29 cellular contexts compared by ENCODE assay signal in the genomic region with DNA sequence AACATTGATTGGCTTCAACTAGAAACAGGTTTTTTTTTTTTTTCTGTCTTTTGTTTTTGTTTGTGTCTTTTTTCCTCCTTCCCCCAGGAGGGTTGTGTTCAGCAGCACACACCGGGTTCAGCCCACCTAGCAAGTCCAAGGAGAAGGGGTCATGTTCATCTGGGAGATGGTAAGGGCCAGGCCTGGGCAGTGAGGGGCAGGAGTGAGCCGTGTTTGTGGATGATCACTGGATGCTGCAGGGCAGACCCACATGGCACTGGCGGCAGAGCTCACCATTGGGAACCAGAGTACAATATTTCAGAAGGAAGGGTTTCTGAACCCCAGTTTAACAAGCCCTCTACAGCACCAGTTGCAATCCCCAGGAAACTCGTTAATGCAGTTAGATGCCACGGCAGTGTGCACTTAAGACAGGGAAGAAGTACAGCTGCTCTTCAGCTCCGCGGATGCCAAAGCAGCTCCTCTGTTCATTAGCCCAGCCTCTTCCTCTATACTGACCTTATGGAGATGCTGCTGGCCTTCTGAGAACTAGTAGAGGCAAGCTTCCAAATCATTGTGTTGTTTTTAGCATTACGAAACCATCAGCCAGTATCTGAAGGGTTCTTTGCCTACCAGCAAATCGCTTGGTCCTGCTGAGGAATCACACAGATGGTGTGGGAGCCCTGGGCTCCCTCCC.
DNase-seq lines count a peak whose midpoint lies in the region; ATAC-seq and TF ChIP-seq lines count a peak whose summit lies in the region.
"Had no signal": no experiment of that assay in that cellular context is flagged by ENCODE, and none has a peak within 500 bp of the region (broad histone marks: within the 10 kb centered on the region; RNA-seq: fewer than 3 reads in every experiment).

No MANE protein-coding gene starts in this region.

- POLR2A ChIA-PET in WTC11 (lab: Charles Lee): no interaction called here

- H3K27me3 ChIP-seq in GM23338 (ENCODE audit: insufficient read depth): no peaks in the 10 kb centered on the region
- H3K27me3 ChIP-seq: cardiac muscle cell, right lobe of liver, upper lobe of left lung had no signal

- no peaks in the 10 kb centered on the region for H3F3A ChIP-seq in GM23338 (replicated peaks; ENCODE audit: low read depth)

- peaks cover 17% of the 10 kb centered on the region for H3K4me1 Mint-ChIP-seq in GM23338
- peaks cover 12% of the 10 kb centered on the region for H3K4me1 Mint-ChIP-seq in WTC11
- H3K4me1 Mint-ChIP-seq: activated B cell treated with CpG ODN at 0.5 μM for 24 hours had no signal

- H3K4me3 ChIP-seq in GM23338 (no peak overlapping the region), fibroblast of the aortic adventitia (ENCODE audit: low read depth, low read length) (no peak overlapping the region), skeletal muscle cell (ENCODE audit: low read depth, low read length) (no peak overlapping the region), coronary artery (no peak overlapping the region)
- H3K4me3 ChIP-seq: cardiac muscle cell, GM23248, right lobe of liver, SK-N-MC, upper lobe of left lung had no signal

- H3K4me2 ChIP-seq in GM23338: no peak overlapping the region

- no peaks in the 10 kb centered on the region; the same call in 2 of the 3 replicates for H3K36me3 Mint-ChIP-seq in GM23338 (ENCODE audit: low read depth)
- H3K36me3 Mint-ChIP-seq in WTC11: no peaks in the 10 kb centered on the region
- H3K36me3 Mint-ChIP-seq: activated naive CD8-positive, alpha-beta T cell had no signal

- H3K36me3 ChIP-seq in GM23338 (ENCODE audit: insufficient read depth): no peaks in the 10 kb centered on the region
- H3K36me3 ChIP-seq: cardiac muscle cell, right lobe of liver, upper lobe of left lung had no signal

- CTCF ChIA-PET in WTC11 (lab: Charles Lee): no interaction called here

- ATAC-seq in GM23338: peak; percentile 54
- ATAC-seq in WTC11: peak; percentile 55; the same call in 1 of the 2 replicates
- ATAC-seq in GM19452 (IDR thresholded peaks at IDR 0.05; ENCODE audit: unreplicated experiment): no peak

- H3K27ac ChIP-seq in GM23338 (ENCODE audit: low read depth) (no peak overlapping the region), coronary artery (no peak overlapping the region)
- H3K27ac ChIP-seq: cardiac muscle cell, GM23248, right lobe of liver, SK-N-MC, upper lobe of left lung had no signal

- no peaks in the 10 kb centered on the region; the same call in 2 of the 3 replicates for H3K9me3 Mint-ChIP-seq in GM23338
- no peaks in the 10 kb centered on the region; the same call in 1 of the 2 replicates for H3K9me3 Mint-ChIP-seq in WTC11
- H3K9me3 Mint-ChIP-seq: activated T-cell treated with anti-CD3 and anti-CD28 coated beads, Interleukin-2, amount 50 U/mL, for 24 hours had no signal

- H2AFZ ChIP-seq in GM23338: no peak overlapping the region
- H2AFZ ChIP-seq: GM23248 had no signal

- H3K4me3 Mint-ChIP-seq in GM23338: no peak overlapping the region
- H3K4me3 Mint-ChIP-seq in WTC11: no peak overlapping the region
- H3K4me3 Mint-ChIP-seq: activated B cell treated with CpG ODN at 0.5 μM for 24 hours; activated naive CD8-positive, alpha-beta T cell; activated T-cell treated with anti-CD3 and anti-CD28 coated beads, Interleukin-2, amount 50 U/mL, for 24 hours had no signal

- H3K27ac Mint-ChIP-seq in GM23338: peak overlapping the region; percentile 30; the same call in 1 of the 2 replicates
- H3K27ac Mint-ChIP-seq in WTC11: no peak overlapping the region
- H3K27ac Mint-ChIP-seq: activated B cell treated with CpG ODN at 0.5 μM for 24 hours; activated naive CD8-positive, alpha-beta T cell; activated T-cell treated with anti-CD3 and anti-CD28 coated beads, Interleukin-2, amount 50 U/mL, for 24 hours had no signal

- peak in 1 of 2 experiments; percentile 46; a peak in 2 of 4 replicates for TF ChIP-seq CTCF in GM23338 (conservative IDR thresholded peaks at IDR 0.05; ENCODE audit: low read depth in 2 of 2)
- TF ChIP-seq CTCF in WTC11 (IDR thresholded peaks at IDR 0.05): no peak
- no peak for TF ChIP-seq CTCF in fibroblast of the aortic adventitia (IDR thresholded peaks at IDR 0.05; ENCODE audit: insufficient read depth, low read length)
- no peak for TF ChIP-seq CTCF in coronary artery (IDR thresholded peaks at IDR 0.05)

- H3K9me2 ChIP-seq in GM23338 (ENCODE audit: insufficient read depth): peaks cover 12% of the 10 kb centered on the region

- H3K27me3 Mint-ChIP-seq in GM23338 (ENCODE audit: insufficient read depth, low read depth, poor library complexity): peaks cover 1% of the 10 kb centered on the region
- H3K27me3 Mint-ChIP-seq in WTC11 (ENCODE audit: low read depth): no peaks in the 10 kb centered on the region
- H3K27me3 Mint-ChIP-seq: activated B cell treated with CpG ODN at 0.5 μM for 24 hours; activated naive CD8-positive, alpha-beta T cell had no signal

- no peaks in the 10 kb centered on the region for H3K79me2 ChIP-seq in GM23338 (replicated peaks; ENCODE audit: insufficient read depth)

- no peaks in the 10 kb centered on the region for H4K20me1 ChIP-seq in GM23338 (replicated peaks; ENCODE audit: insufficient read depth)

- DNase-seq in GM23338 (ENCODE audit: low spot score) (no peak), WTC11 (ENCODE audit: low spot score) (no peak), fibroblast of the aortic adventitia (ENCODE audit: low read depth) (peak; percentile 43), skeletal muscle cell (ENCODE audit: low read depth) (peak; percentile 69), NCI-H1417 (lab: John Stamatoyannopoulos, UW) (no peak), coronary artery (ENCODE audit: low spot score) (no peak)
- DNase-seq: activated B cell treated with CpG ODN at 0.5 μM for 24 hours; activated effector memory CD4-positive, alpha-beta T cell treated with anti-CD3 and anti-CD28 coated beads, Interleukin-2, amount 50 U/mL, for 16 hours; activated T-cell treated with anti-CD3 and anti-CD28 coated beads, Interleukin-2, amount 50 U/mL, for 24 hours; anterior cingulate cortex; Calu3; DMS79 treated with DMSO at 0.1 percent for 48 hours; foreskin melanocyte; GDM1; GM23248; mesendoderm; NCI-H1092; NCI-H187; NCI-H2171; right lobe of liver; RPMI8226; stimulated activated CD4-positive, alpha-beta T cell treated with anti-CD3 and anti-CD28 coated beads, Interleukin-12 subunit alpha, Interleukin-12 subunit beta, amount 100 ng/mL, for 4 hours; stimulated activated CD4-positive, alpha-beta T cell treated with anti-CD3 and anti-CD28 coated beads, Interleukin-2, amount 100 ng/mL, for 48 hours; T-helper 1 cell; upper lobe of left lung had no signal

- no peaks in the 10 kb centered on the region for H3K4me1 ChIP-seq in GM23338 (ENCODE audit: insufficient read depth)
- H3K4me1 ChIP-seq: right lobe of liver, upper lobe of left lung had no signal

TF ChIP-seq in GM23338, 12 proteins besides CTCF, POLR2A, EP300 and RAD21 (continues in another document):
- no peak for TF ChIP-seq NANOG (IDR thresholded peaks at IDR 0.05; ENCODE audit: borderline replicate concordance)
- no peak for TF ChIP-seq ZNF114 (CRISPR knock-in tag; IDR thresholded peaks at IDR 0.05)
- TF ChIP-seq EZH2 (IDR thresholded peaks at IDR 0.05; ENCODE audit: low read depth, unreplicated experiment): no peak
- no peak for TF ChIP-seq EZH2phosphoT487 (IDR thresholded peaks at IDR 0.05; ENCODE audit: unreplicated experiment)
- no peak for TF ChIP-seq ZNF331 (CRISPR knock-in tag; IDR thresholded peaks at IDR 0.05; ENCODE audit: low read depth)
- TF ChIP-seq STAT1 (IDR thresholded peaks at IDR 0.05; ENCODE audit: unreplicated experiment): no peak
- TF ChIP-seq JUNB (IDR thresholded peaks at IDR 0.05; ENCODE audit: unreplicated experiment): no peak

TF ChIP-seq in WTC11, 78 proteins besides CTCF, POLR2A, EP300 and RAD21 (continues in another document):
- TF ChIP-seq GRHL2 (CRISPR knock-in tag; IDR thresholded peaks at IDR 0.05; ENCODE audit: insufficient replicate concordance, severe bottlenecking) (no peak), NFE2L1 (CRISPR knock-in tag; IDR thresholded peaks at IDR 0.05) (no peak), E2F4 (CRISPR knock-in tag; IDR thresholded peaks at IDR 0.05; ENCODE audit: borderline replicate concordance, low read depth) (no peak)
- TF ChIP-seq, protein P1, sequence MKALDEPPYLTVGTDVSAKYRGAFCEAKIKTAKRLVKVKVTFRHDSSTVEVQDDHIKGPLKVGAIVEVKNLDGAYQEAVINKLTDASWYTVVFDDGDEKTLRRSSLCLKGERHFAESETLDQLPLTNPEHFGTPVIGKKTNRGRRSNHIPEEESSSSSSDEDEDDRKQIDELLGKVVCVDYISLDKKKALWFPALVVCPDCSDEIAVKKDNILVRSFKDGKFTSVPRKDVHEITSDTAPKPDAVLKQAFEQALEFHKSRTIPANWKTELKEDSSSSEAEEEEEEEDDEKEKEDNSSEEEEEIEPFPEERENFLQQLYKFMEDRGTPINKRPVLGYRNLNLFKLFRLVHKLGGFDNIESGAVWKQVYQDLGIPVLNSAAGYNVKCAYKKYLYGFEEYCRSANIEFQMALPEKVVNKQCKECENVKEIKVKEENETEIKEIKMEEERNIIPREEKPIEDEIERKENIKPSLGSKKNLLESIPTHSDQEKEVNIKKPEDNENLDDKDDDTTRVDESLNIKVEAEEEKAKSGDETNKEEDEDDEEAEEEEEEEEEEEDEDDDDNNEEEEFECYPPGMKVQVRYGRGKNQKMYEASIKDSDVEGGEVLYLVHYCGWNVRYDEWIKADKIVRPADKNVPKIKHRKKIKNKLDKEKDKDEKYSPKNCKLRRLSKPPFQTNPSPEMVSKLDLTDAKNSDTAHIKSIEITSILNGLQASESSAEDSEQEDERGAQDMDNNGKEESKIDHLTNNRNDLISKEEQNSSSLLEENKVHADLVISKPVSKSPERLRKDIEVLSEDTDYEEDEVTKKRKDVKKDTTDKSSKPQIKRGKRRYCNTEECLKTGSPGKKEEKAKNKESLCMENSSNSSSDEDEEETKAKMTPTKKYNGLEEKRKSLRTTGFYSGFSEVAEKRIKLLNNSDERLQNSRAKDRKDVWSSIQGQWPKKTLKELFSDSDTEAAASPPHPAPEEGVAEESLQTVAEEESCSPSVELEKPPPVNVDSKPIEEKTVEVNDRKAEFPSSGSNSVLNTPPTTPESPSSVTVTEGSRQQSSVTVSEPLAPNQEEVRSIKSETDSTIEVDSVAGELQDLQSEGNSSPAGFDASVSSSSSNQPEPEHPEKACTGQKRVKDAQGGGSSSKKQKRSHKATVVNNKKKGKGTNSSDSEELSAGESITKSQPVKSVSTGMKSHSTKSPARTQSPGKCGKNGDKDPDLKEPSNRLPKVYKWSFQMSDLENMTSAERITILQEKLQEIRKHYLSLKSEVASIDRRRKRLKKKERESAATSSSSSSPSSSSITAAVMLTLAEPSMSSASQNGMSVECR (CRISPR knock-in tag; IDR thresholded peaks at IDR 0.05; ENCODE audit: borderline replicate concordance): no peak

Comparison
In these comparisons a context has a peak if more than half of its experiments do, and no peak if none do; other contexts are left out.
1. DNase-seq: peak in fibroblast of the aortic adventitia (single experiment) and skeletal muscle cell (single experiment); none in GM23338 (single experiment), WTC11 (single experiment), NCI-H1417 (0 of 3) and coronary artery (single experiment).